ENCODE assay signal across 13 cellular contexts in genomic region chr3:66836363-66837152, GRCh38.
DNase-seq lines count a peak whose midpoint lies in the region; ATAC-seq, FAIRE-seq and TF ChIP-seq lines count a peak whose summit lies in the region.
"Had no signal": no experiment of that assay in that cellular context is flagged by ENCODE, and none has a peak within 500 bp of the region (broad histone marks: within the 10 kb centered on the region; RNA-seq: fewer than 3 reads in every experiment).

No MANE protein-coding gene starts in this region.

- H3K27me3 Mint-ChIP-seq in neural crest cell (ENCODE audit: low read depth), result no peaks in the 10 kb centered on the region

- no peak overlapping the region for H3K4me3 ChIP-seq in MM.1S (ENCODE audit: low read length)
- H3K4me3 ChIP-seq in endothelial cell of umbilical vein (replicated peaks in 1 of 3; ENCODE audit: insufficient read depth in 1 of 3, low read depth in 1 of 3, low read length in 3 of 3), result no peak overlapping the region

- H3K4me1 ChIP-seq in MM.1S (ENCODE audit: low read length) (peaks cover 9% of the 10 kb centered on the region), endothelial cell of umbilical vein (ENCODE audit: control insufficient read depth, extremely low read depth, insufficient read depth, low read length) (no peaks in the 10 kb centered on the region)

- no peak overlapping the region for H2AFZ ChIP-seq in MM.1S (ENCODE audit: low read length)
- H2AFZ ChIP-seq in endothelial cell of umbilical vein (ENCODE audit: low read depth, low read length), result no peak overlapping the region

- H3K36me3 Mint-ChIP-seq in neural crest cell (ENCODE audit: low read depth), result peaks cover 6% of the 10 kb centered on the region

- no peaks in the 10 kb centered on the region for H3K9me1 ChIP-seq in endothelial cell of umbilical vein (replicated peaks; ENCODE audit: control insufficient read depth, extremely low read depth, insufficient read depth, low read length)

- no peak overlapping the region for H3K27ac Mint-ChIP-seq in neural crest cell (ENCODE audit: unreplicated experiment)
- H3K27ac Mint-ChIP-seq: activated T-helper 2 cell treated with anti-CD3 and anti-CD28 coated beads, Interferon-gamma antibody, Interleukin-2, Interleukin-4, amounts not matched to agents 10 μg/mL and 5 μg/mL and 100 μg/mL, durations not matched to agents 14 hours and 24 hours and 36 hours; stimulated activated naive CD8-positive, alpha-beta T cell treated with anti-CD3 and anti-CD28 coated beads, Interleukin-15, Interleukin-2, amounts not matched to agents 100 ng/mL and 50 ng/mL, for 24 hours had no signal

- no peaks in the 10 kb centered on the region for H3K36me3 ChIP-seq in MM.1S (replicated peaks; ENCODE audit: insufficient read depth, low read length)
- no peaks in the 10 kb centered on the region for H3K36me3 ChIP-seq in endothelial cell of umbilical vein (ENCODE audit: control insufficient read depth in 2 of 2, extremely low read depth in 1 of 2, insufficient read depth in 2 of 2, low read length in 2 of 2)

- H3K9ac ChIP-seq in MM.1S (ENCODE audit: low read length) (no peak overlapping the region), endothelial cell of umbilical vein (replicated peaks; ENCODE audit: extremely low read depth, insufficient read depth, low read length) (no peak overlapping the region)

- H3K4me2 ChIP-seq in MM.1S (ENCODE audit: low read depth, low read length) (no peak overlapping the region), endothelial cell of umbilical vein (ENCODE audit: insufficient read depth, low read length) (no peak overlapping the region)

- H3K4me3 Mint-ChIP-seq in neural crest cell, result no peak overlapping the region
- H3K4me3 Mint-ChIP-seq: stimulated activated naive CD8-positive, alpha-beta T cell treated with anti-CD3 and anti-CD28 coated beads, Interleukin-15, Interleukin-2, amounts not matched to agents 100 ng/mL and 50 ng/mL, for 24 hours had no signal

- H3K27me3 ChIP-seq in MM.1S (replicated peaks; ENCODE audit: insufficient read depth, low read length) (no peaks in the 10 kb centered on the region), endothelial cell of umbilical vein (ENCODE audit: control insufficient read depth in 2 of 2, insufficient read depth in 2 of 2, low read length in 2 of 2) (peaks cover 2 to 5% of the 10 kb centered on the region in 2 experiments)

- CTCF ChIA-PET in endothelial cell of umbilical vein (lab: Charles Lee), result interaction anchor here (1.0 kb wide), 1 partner anchor 582 kb away, joined by 6 read pairs; no protein-coding TSS in a partner anchor

- no TSS peak for BruUV-seq in endothelial cell of umbilical vein (replicated peaks; lab: Mats Ljungman, UMichigan)

- intact Hi-C loops in endothelial cell of umbilical vein (cut with micrococcal nuclease), result no loop called here

- no peak for TF ChIP-seq POLR2A in endothelial cell of umbilical vein (IDR thresholded peaks at IDR 0.05; ENCODE audit: low read depth, low read length)

- H4K20me1 ChIP-seq in MM.1S (ENCODE audit: insufficient read depth, low read length) (no peaks in the 10 kb centered on the region), endothelial cell of umbilical vein (replicated peaks; ENCODE audit: control insufficient read depth, extremely low read depth, insufficient read depth, low read length) (no peaks in the 10 kb centered on the region)

- DNase-seq in ELR (ENCODE audit: low read depth) (peak; percentile 23), MM.1S (no peak), endothelial cell of umbilical vein (ENCODE audit: low read depth, low spot score) (peak; percentile 8), neural crest cell (ENCODE audit: low read depth, low spot score) (no peak)
- DNase-seq: activated CD4-positive, CD25-positive, alpha-beta regulatory T cell treated with anti-CD3 and anti-CD28 coated beads, Interleukin-2, amount 50 U/mL, for 72 hours; GF-D8; H7; stimulated activated CD4-positive, alpha-beta T cell treated with anti-CD3 and anti-CD28 coated beads, Interleukin-1b, Interleukin-23, amount 100 ng/mL, for 48 hours had no signal

- TF ChIP-seq CTCF in MM.1S (IDR thresholded peaks at IDR 0.05; ENCODE audit: low read length), result peak; percentile 26
- TF ChIP-seq CTCF in endothelial cell of umbilical vein (IDR thresholded peaks at IDR 0.05; ENCODE audit: extremely low read depth in 1 of 2, insufficient read depth in 1 of 2, low read depth in 1 of 2, low read length in 2 of 2), result no peak
- TF ChIP-seq CTCF in neural crest cell (conservative IDR thresholded peaks at IDR 0.05), result peak; percentile 52

- no peaks in the 10 kb centered on the region for H3K79me2 ChIP-seq in MM.1S (ENCODE audit: low read length)
- H3K79me2 ChIP-seq in endothelial cell of umbilical vein (ENCODE audit: control insufficient read depth, insufficient read depth, low read length), result no peaks in the 10 kb centered on the region

- no peaks in the 10 kb centered on the region for H3K9me2 ChIP-seq in MM.1S (replicated peaks; ENCODE audit: insufficient read depth, low read length)

- no peaks in the 10 kb centered on the region for H3K9me3 ChIP-seq in MM.1S (replicated peaks; ENCODE audit: insufficient read depth, low read length)
- no peaks in the 10 kb centered on the region for H3K9me3 ChIP-seq in endothelial cell of umbilical vein (replicated peaks; ENCODE audit: control insufficient read depth, insufficient read depth, low read length)

- H3K9me3 Mint-ChIP-seq in neural crest cell, result peaks cover 6% of the 10 kb centered on the region
- H3K9me3 Mint-ChIP-seq: activated T-helper 2 cell treated with anti-CD3 and anti-CD28 coated beads, Interferon-gamma antibody, Interleukin-2, Interleukin-4, amounts not matched to agents 10 μg/mL and 5 μg/mL and 100 μg/mL, durations not matched to agents 14 hours and 24 hours and 36 hours; stimulated activated naive CD8-positive, alpha-beta T cell treated with anti-CD3 and anti-CD28 coated beads, Interleukin-15, Interleukin-2, amounts not matched to agents 100 ng/mL and 50 ng/mL, for 24 hours had no signal

- ATAC-seq in HG03139 (IDR thresholded peaks at IDR 0.05; ENCODE audit: unreplicated experiment) (no peak), GM21529 (IDR thresholded peaks at IDR 0.05; ENCODE audit: unreplicated experiment) (no peak), HG02852 (IDR thresholded peaks at IDR 0.05; ENCODE audit: unreplicated experiment) (no peak)

- no peak for FAIRE-seq in endothelial cell of umbilical vein (lab: Jason Lieb, UNC)

- 0 out of 2 replicates have a peak, but pooled peaks cover 3% of the 10 kb centered on the region for H3F3A ChIP-seq in MM.1S (ENCODE audit: insufficient read depth, low read length)

- H3K4me1 Mint-ChIP-seq in neural crest cell, result peaks cover 25% of the 10 kb centered on the region

- H3K27ac ChIP-seq in MM.1S (ENCODE audit: low read length), result no peak overlapping the region
- no peak overlapping the region for H3K27ac ChIP-seq in endothelial cell of umbilical vein (ENCODE audit: insufficient read depth, low read depth, low read length)

- POLR2A ChIA-PET in endothelial cell of umbilical vein (lab: Charles Lee), result no interaction called here

- dilution Hi-C loops in endothelial cell of umbilical vein (cut with MboI; ENCODE audit: extremely low pct_ligation_motif_present, low sequenced_read_pairs), result no loop called here

TF ChIP-seq in endothelial cell of umbilical vein, 7 proteins besides CTCF, POLR2A, EP300 and RAD21:
- TF ChIP-seq EZH2 (IDR thresholded peaks at IDR 0.05; ENCODE audit: borderline replicate concordance, low read depth, low read length, severe bottlenecking) (no peak), JUN (IDR thresholded peaks at IDR 0.05; ENCODE audit: borderline replicate concordance, insufficient read depth, insufficient read length, low read depth) (no peak), POLR2AphosphoS5 (IDR thresholded peaks at IDR 0.05; ENCODE audit: insufficient read depth, low read depth, low read length) (no peak), FOS (IDR thresholded peaks at IDR 0.05; ENCODE audit: borderline replicate concordance, insufficient read depth, low read length) (no peak), MYC (IDR thresholded peaks at IDR 0.05; ENCODE audit: low read depth, low read length) (no peak), MAX (IDR thresholded peaks at IDR 0.05; ENCODE audit: insufficient read depth, insufficient read length) (no peak), GATA2 (IDR thresholded peaks at IDR 0.05; ENCODE audit: insufficient read depth, insufficient read length, low read depth, low read length) (no peak)

Comparison
In these comparisons a context has a peak if more than half of its experiments do, and no peak if none do; other contexts are left out.
1. DNase-seq: peak in ELR (single experiment) and endothelial cell of umbilical vein (single experiment); none in MM.1S (single experiment) and neural crest cell (single experiment).
2. CTCF ChIP-seq: peak in MM.1S (single experiment) and neural crest cell (single experiment); none in endothelial cell of umbilical vein (0 of 2).